8 cellular contexts compared by ENCODE assay signal in the genomic region with DNA sequence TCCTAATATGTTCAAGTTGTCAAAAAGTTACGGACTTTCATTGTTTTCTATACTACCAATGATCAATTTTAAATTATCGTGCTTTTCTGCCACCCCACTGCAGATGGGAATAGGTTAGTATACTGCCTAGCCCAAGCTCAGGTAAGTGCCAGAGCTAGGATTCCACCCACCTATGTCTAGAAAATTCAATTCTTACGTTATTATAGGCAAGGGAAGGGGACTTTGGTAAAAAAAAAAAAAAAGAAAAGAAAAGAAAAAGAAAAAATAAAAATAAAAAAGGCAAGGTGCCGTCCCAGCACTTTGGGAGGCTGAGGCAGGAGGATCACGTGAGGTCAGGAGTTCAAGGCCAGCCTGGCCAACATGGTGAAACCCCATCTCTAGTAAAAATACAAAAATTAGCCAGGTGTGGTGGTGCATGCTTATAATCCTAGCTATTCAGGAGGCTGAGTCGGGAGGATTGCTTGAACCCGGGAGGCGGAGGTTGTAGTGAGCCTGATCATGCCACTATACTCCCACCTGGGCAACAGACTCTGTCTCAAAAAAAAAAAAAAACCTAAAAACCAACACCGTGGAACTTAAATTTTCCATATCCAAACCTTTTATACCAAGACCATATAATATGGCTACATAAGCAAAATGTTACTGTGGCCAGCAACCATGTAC. TPM values are rescaled to one million over a fixed set of nuclear protein-coding genes. Genes with fewer than 3 reads are reported as not detected.
DNase-seq lines count a peak whose midpoint lies in the region; ATAC-seq and TF ChIP-seq lines count a peak whose summit lies in the region.

No MANE protein-coding gene starts in this region.

- intact Hi-C loops in dendritic cell treated with granulocyte-macrophage colony-stimulating factor and Interleukin-4, amounts not matched to agents 40 ng/mL and 50 ng/mL, for 4 days (cut with micrococcal nuclease) = loop anchor here (5.0 to 10.0 kb wide), 2 partner anchors 39 to 1104 kb away; a partner anchor contains a TSS

- H3K27me3 Mint-ChIP-seq in CD4-positive, CD25-positive, alpha-beta regulatory T cell = no peaks in the 10 kb centered on the region
- no peaks in the 10 kb centered on the region for H3K27me3 Mint-ChIP-seq in dendritic cell treated with granulocyte-macrophage colony-stimulating factor and Interleukin-4, amounts not matched to agents 40 ng/mL and 50 ng/mL, for 4 days

- H3K36me3 ChIP-seq in CD4-positive, CD25-positive, alpha-beta regulatory T cell (ENCODE audit: control insufficient read depth, insufficient read depth, low read length) = peaks cover 31% of the 10 kb centered on the region
- H3K36me3 ChIP-seq in OCI-LY1 (ENCODE audit: insufficient read depth, low read length) = peaks cover 47% of the 10 kb centered on the region
- H3K36me3 ChIP-seq in neural cell (ENCODE audit: insufficient read depth, low read length) = peaks cover 9% of the 10 kb centered on the region

- peak overlapping the region; percentile 85 for H3K9ac ChIP-seq in OCI-LY1 (ENCODE audit: low read length)
- H3K9ac ChIP-seq in neural cell (ENCODE audit: low read length) = no peak overlapping the region

- H3K4me3 Mint-ChIP-seq in CD4-positive, CD25-positive, alpha-beta regulatory T cell = peak overlapping the region; percentile 95 to 98 (median 96)
- H3K4me3 Mint-ChIP-seq in dendritic cell treated with granulocyte-macrophage colony-stimulating factor and Interleukin-4, amounts not matched to agents 40 ng/mL and 50 ng/mL, for 4 days = peak overlapping the region; percentile 96

- H4K20me1 ChIP-seq in OCI-LY1 (ENCODE audit: insufficient read depth, low read length) = no peaks in the 10 kb centered on the region
- no peaks in the 10 kb centered on the region for H4K20me1 ChIP-seq in neural cell (ENCODE audit: insufficient read depth)

- TF ChIP-seq RAD21 in neural cell (conservative IDR thresholded peaks at IDR 0.05) = no peak

- H3K79me2 ChIP-seq in OCI-LY1 (ENCODE audit: insufficient read depth, low read length) = peaks cover 21% of the 10 kb centered on the region
- H3K79me2 ChIP-seq in neural cell (replicated peaks; ENCODE audit: insufficient read depth, low read length) = peaks cover 21% of the 10 kb centered on the region

- H3K9me2 ChIP-seq in OCI-LY1 (ENCODE audit: low read depth, low read length) (no peaks in the 10 kb centered on the region), neural cell (ENCODE audit: insufficient read depth, low read length) (no peaks in the 10 kb centered on the region)

- H3K4me1 Mint-ChIP-seq in CD4-positive, CD25-positive, alpha-beta regulatory T cell = peaks cover 15 to 41% (median 25%) of the 10 kb centered on the region in 4 donors
- peaks cover 21% of the 10 kb centered on the region for H3K4me1 Mint-ChIP-seq in dendritic cell treated with granulocyte-macrophage colony-stimulating factor and Interleukin-4, amounts not matched to agents 40 ng/mL and 50 ng/mL, for 4 days (ENCODE audit: low read depth)

- H2AFZ ChIP-seq in OCI-LY1 (ENCODE audit: low read length) (no peak overlapping the region), neural cell (ENCODE audit: low read depth, low read length) (no peak overlapping the region)

- peaks cover 33% of the 10 kb centered on the region for H3K4me1 ChIP-seq in CD4-positive, CD25-positive, alpha-beta regulatory T cell (ENCODE audit: control insufficient read depth, insufficient read depth, low read length, poor library complexity, severe bottlenecking)
- peaks cover 27% of the 10 kb centered on the region for H3K4me1 ChIP-seq in OCI-LY1 (ENCODE audit: insufficient read depth, low read length, severe bottlenecking)

- ATAC-seq in CD4-positive, CD25-positive, alpha-beta regulatory T cell (ENCODE audit: low read depth in 2 of 2) = no peak
- no peak for ATAC-seq in HG03280 (IDR thresholded peaks at IDR 0.05; ENCODE audit: unreplicated experiment)

- in situ Hi-C loops in KBM-7 (cut with MboI; ENCODE audit: low pct_unique_long_range_greater_than_20kb, low sequenced_read_pairs) = no loop called here

- no peaks in the 10 kb centered on the region for H3K9me3 Mint-ChIP-seq in CD4-positive, CD25-positive, alpha-beta regulatory T cell
- no peaks in the 10 kb centered on the region for H3K9me3 Mint-ChIP-seq in dendritic cell treated with granulocyte-macrophage colony-stimulating factor and Interleukin-4, amounts not matched to agents 40 ng/mL and 50 ng/mL, for 4 days

- no peak for DNase-seq in CD4-positive, CD25-positive, alpha-beta regulatory T cell
- DNase-seq in HuH-7 (ENCODE audit: low spot score) = no peak
- DNase-seq in cerebellum (ENCODE audit: low spot score) = no peak
- no peak for DNase-seq in KBM-7

- no peaks in the 10 kb centered on the region for H3K27me3 ChIP-seq in CD4-positive, CD25-positive, alpha-beta regulatory T cell (ENCODE audit: control insufficient read depth, insufficient read depth, low read length)
- H3K27me3 ChIP-seq in OCI-LY1 (ENCODE audit: insufficient read depth, low read length) = no peaks in the 10 kb centered on the region
- H3K27me3 ChIP-seq in neural cell (ENCODE audit: insufficient read depth, low read depth, low read length) = no peaks in the 10 kb centered on the region

- TF ChIP-seq EP300 in neural cell (conservative IDR thresholded peaks at IDR 0.05; ENCODE audit: poor library complexity, severe bottlenecking) = no peak

- peak overlapping the region; percentile 81 for H3K4me2 ChIP-seq in OCI-LY1 (ENCODE audit: low read length)
- peak overlapping the region; percentile 99 for H3K4me2 ChIP-seq in neural cell (ENCODE audit: low read length)

- H3K4me3 ChIP-seq in CD4-positive, CD25-positive, alpha-beta regulatory T cell (ENCODE audit: low read depth, low read length) = peak overlapping the region; percentile 89
- H3K4me3 ChIP-seq in OCI-LY1 (ENCODE audit: low read depth, low read length, poor library complexity, severe bottlenecking) (peak overlapping the region; percentile 81), neural cell (ENCODE audit: low read length) (peak overlapping the region; percentile 66)

- peaks cover 23% of the 10 kb centered on the region for H3K36me3 Mint-ChIP-seq in CD4-positive, CD25-positive, alpha-beta regulatory T cell
- H3K36me3 Mint-ChIP-seq in dendritic cell treated with granulocyte-macrophage colony-stimulating factor and Interleukin-4, amounts not matched to agents 40 ng/mL and 50 ng/mL, for 4 days (ENCODE audit: low read depth) = peaks cover 50% of the 10 kb centered on the region

- H3K27ac Mint-ChIP-seq in CD4-positive, CD25-positive, alpha-beta regulatory T cell = peak overlapping the region; percentile 88 to 99 (median 95)
- H3K27ac Mint-ChIP-seq in dendritic cell treated with granulocyte-macrophage colony-stimulating factor and Interleukin-4, amounts not matched to agents 40 ng/mL and 50 ng/mL, for 4 days = peak overlapping the region; percentile 99

- no peak for TF ChIP-seq CTCF in OCI-LY1 (IDR thresholded peaks at IDR 0.05; ENCODE audit: low read length)
- TF ChIP-seq CTCF in neural cell (IDR thresholded peaks at IDR 0.05; ENCODE audit: poor library complexity, severe bottlenecking) = no peak

- H3K27ac ChIP-seq in CD4-positive, CD25-positive, alpha-beta regulatory T cell (ENCODE audit: insufficient read depth, low read length, poor library complexity, severe bottlenecking) = peak overlapping the region; percentile 88
- H3K27ac ChIP-seq in OCI-LY1 (ENCODE audit: low read depth, low read length, poor library complexity, severe bottlenecking) (peak overlapping the region; percentile 88), neural cell (ENCODE audit: low read length) (no peak overlapping the region)

- peaks cover 7% of the 10 kb centered on the region; the same call in 1 of the 2 replicates for H3F3A ChIP-seq in OCI-LY1 (ENCODE audit: insufficient read depth, low read length)
- H3F3A ChIP-seq in neural cell (ENCODE audit: insufficient read depth, low read length, poor library complexity, severe bottlenecking) = peaks cover 3% of the 10 kb centered on the region

- no peaks in the 10 kb centered on the region for H3K9me3 ChIP-seq in CD4-positive, CD25-positive, alpha-beta regulatory T cell (ENCODE audit: control insufficient read depth in 2 of 2, low read length in 2 of 2)
- H3K9me3 ChIP-seq in OCI-LY1 (ENCODE audit: low read length) (no peaks in the 10 kb centered on the region), neural cell (ENCODE audit: low read length) (no peaks in the 10 kb centered on the region)

TF ChIP-seq in neural cell, 6 proteins besides CTCF, POLR2A, EP300 and RAD21 (continues in another document):
- TF ChIP-seq EZH2 (IDR thresholded peaks at IDR 0.05; ENCODE audit: borderline replicate concordance, insufficient read depth, low read length, poor library complexity, severe bottlenecking) (no peak), MXI1 (conservative IDR thresholded peaks at IDR 0.05; ENCODE audit: poor library complexity, severe bottlenecking) (no peak), TAF1 (IDR thresholded peaks at IDR 0.05; ENCODE audit: low read depth) (no peak), SMC3 (conservative IDR thresholded peaks at IDR 0.05; ENCODE audit: poor library complexity) (no peak), POLR2AphosphoS5 (IDR thresholded peaks at IDR 0.05) (no peak)

RNA-seq across cellular contexts. Expression of a gene that starts 1.3 kb away (rescaled TPM):
- total RNA-seq in CD4-positive, CD25-positive, alpha-beta regulatory T cell = 43.6 TPM
- polyA plus RNA-seq in CD4-positive, CD25-positive, alpha-beta regulatory T cell = 10 to 100 TPM; 25.5 to 48.4 (median 40.4) TPM
- 86.6 and 96.5 TPM in 2 replicates for polyA plus RNA-seq in neural cell
- polyA minus RNA-seq in neural cell = 10.5 and 11.9 TPM in 2 replicates
- total RNA-seq in cerebellum = 15.5 TPM

RNA-seq across cellular contexts. Expression of a gene that starts 39.7 kb away (rescaled TPM):
- 12.8 TPM for total RNA-seq in CD4-positive, CD25-positive, alpha-beta regulatory T cell
- 10 to 100 TPM in 3 of 4 donors, 1 to 10 TPM in 1; 8.0 to 22.1 (median 14.5) TPM for polyA plus RNA-seq in CD4-positive, CD25-positive, alpha-beta regulatory T cell
- polyA plus RNA-seq in neural cell = 0.36 and 0.94 TPM in 2 replicates
- polyA minus RNA-seq in neural cell = 1.5 and 1.9 TPM in 2 replicates
- total RNA-seq in cerebellum = 5.6 TPM
